21 cellular contexts compared by ENCODE assay signal in genomic region chr9:14164908-14165307, GRCh38.
"Had no signal": no experiment of that assay in that cellular context is flagged by ENCODE, and none has a peak within 500 bp of the region (broad histone marks: within the 10 kb centered on the region; RNA-seq: fewer than 3 reads in every experiment).

No MANE protein-coding gene starts in this region.

- ATAC-seq: mucosa of descending colon; naive thymus-derived CD8-positive, alpha-beta T cell had no signal

- H3K4me3 ChIP-seq: mucosa of descending colon, right atrium auricular region, sigmoid colon, skin epidermis, stomach, suprapubic skin, thyroid gland, vagina had no signal

- H3K27me3 ChIP-seq: heart left ventricle, neutrophil, right atrium auricular region, sigmoid colon, stomach, suprapubic skin, thyroid gland, vagina had no signal

- H3K27ac ChIP-seq: coronary artery, neutrophil, right atrium auricular region, stomach, suprapubic skin, thyroid gland, vagina had no signal

- DNase-seq: effector CD4-positive, alpha-beta T cell; endodermal cell; erythroblast; foreskin melanocyte; heart left ventricle; hippocampal formation; kidney glomerular epithelial cell; mucosa of descending colon; naive thymus-derived CD8-positive, alpha-beta T cell; posterior cingulate gyrus; sigmoid colon; stimulated activated CD4-positive, alpha-beta T cell treated with anti-CD3 and anti-CD28 coated beads, Interleukin-12 subunit alpha, Interleukin-12 subunit beta, amount 100 ng/mL, for 4 hours; stimulated activated naive CD4-positive, alpha-beta T cell; stomach; thyroid gland had no signal

- H3K9me3 ChIP-seq: heart left ventricle, mucosa of descending colon, neutrophil, right atrium auricular region, sigmoid colon, stomach, suprapubic skin, thyroid gland, vagina had no signal

- H3K36me3 ChIP-seq: heart left ventricle, neutrophil, right atrium auricular region, sigmoid colon, stomach, suprapubic skin, thyroid gland, vagina had no signal
